9 cellular contexts compared by ENCODE assay signal in the genomic region with DNA sequence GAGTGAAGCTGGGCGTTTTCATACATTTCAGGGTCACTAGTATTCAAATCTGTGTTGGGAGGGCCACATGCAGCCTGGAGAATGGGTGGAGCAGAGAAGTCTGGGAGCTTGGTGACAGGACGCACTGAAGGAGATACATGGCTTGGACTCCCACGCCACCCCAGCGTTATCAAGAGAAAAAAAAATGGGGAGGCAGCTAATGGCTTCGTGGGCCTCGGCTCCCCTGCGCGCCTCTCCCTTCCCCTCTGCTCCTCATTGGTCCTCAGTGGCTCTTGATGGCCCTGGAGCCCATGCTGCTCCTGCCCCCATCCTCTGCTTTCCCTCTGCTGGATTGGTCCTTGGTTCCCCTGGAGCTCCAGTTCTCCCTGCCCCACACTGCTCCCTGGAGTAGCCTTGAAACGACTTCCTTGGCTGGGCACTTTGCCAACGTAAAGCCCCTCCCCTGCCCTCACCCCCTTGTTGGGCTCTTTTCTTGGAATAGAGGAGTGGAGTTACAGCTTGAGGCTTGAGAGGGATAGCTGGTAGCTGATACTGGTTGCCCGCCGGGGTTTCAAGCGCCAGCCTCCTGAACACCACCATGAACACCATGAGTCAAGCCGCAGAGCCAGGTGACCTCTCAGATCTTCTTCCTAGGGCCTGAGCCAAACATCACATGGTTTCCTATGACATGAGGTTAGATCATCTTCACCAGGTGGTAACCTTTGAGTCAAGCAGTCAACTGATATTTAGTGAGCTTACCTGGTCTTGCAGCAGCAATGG.
DNase-seq lines count a peak whose midpoint lies in the region; ATAC-seq and TF ChIP-seq lines count a peak whose summit lies in the region.
"Had no signal": no experiment of that assay in that cellular context is flagged by ENCODE, and none has a peak within 500 bp of the region (broad histone marks: within the 10 kb centered on the region; RNA-seq: fewer than 3 reads in every experiment).

No MANE protein-coding gene starts in this region.

- peaks cover 19% of the 10 kb centered on the region for H3K4me1 Mint-ChIP-seq in MCF 10A (ENCODE audit: insufficient read depth, unreplicated experiment)
- H3K4me1 Mint-ChIP-seq in T-cell, result peaks cover 73 to 86% (median 76%) of the 10 kb centered on the region in 3 donors
- peaks cover 87% of the 10 kb centered on the region for H3K4me1 Mint-ChIP-seq in stimulated activated naive CD8-positive, alpha-beta T cell treated with anti-CD3 and anti-CD28 coated beads, Interleukin-15, amount 100 ng/mL, for 72 hours

- H3K4me3 Mint-ChIP-seq in MCF 10A (ENCODE audit: unreplicated experiment) (no peak overlapping the region), T-cell (peak overlapping the region in 1 of 3 donors; percentile 26)
- peak overlapping the region; percentile 61 to 75 for H3K4me3 Mint-ChIP-seq in stimulated activated naive CD8-positive, alpha-beta T cell treated with anti-CD3 and anti-CD28 coated beads, Interleukin-15, amount 100 ng/mL, for 72 hours

- DNase-seq in MCF 10A (ENCODE audit: unreplicated experiment), result peak; percentile 59
- DNase-seq in breast epithelium (ENCODE audit: low spot score in 2 of 2), result no peak
- DNase-seq in T-cell, result peak in 2 of 34 experiments; percentile 29 to 54
- peak; percentile 63 for DNase-seq in dermis blood vessel endothelial cell
- peak; percentile 45 to 73 for DNase-seq in stimulated activated naive CD8-positive, alpha-beta T cell treated with anti-CD3 and anti-CD28 coated beads, Interleukin-15, amount 100 ng/mL, for 72 hours
- DNase-seq in GM13977 (ENCODE audit: low spot score), result no peak

- BruUV-seq in MCF 10A (replicated peaks; lab: Mats Ljungman, UMichigan), result no TSS peak

- no peak overlapping the region for H3K27ac ChIP-seq in breast epithelium

- no peaks in the 10 kb centered on the region for H3K27me3 ChIP-seq in breast epithelium

- H3K4me3 ChIP-seq in breast epithelium, result no peak overlapping the region

- POLR2A ChIA-PET in MCF 10A (lab: Yijun Ruan, JAX), result interaction anchor here (0.6 to 2.5 kb wide), 9 partner anchors 9 to 377 kb away, joined by 3 to 8 read pairs (median 4); a partner anchor contains a TSS
- POLR2A ChIA-PET in T-cell (lab: Charles Lee), result interaction anchor here in 1 of 2 donors (1.0 to 1.1 kb wide), 2 partner anchors 10 to 58 kb away, joined by 3 to 4 read pairs; no protein-coding TSS in a partner anchor

- H3K9me3 ChIP-seq in breast epithelium, result no peaks in the 10 kb centered on the region
- H3K9me3 ChIP-seq: Caco-2 had no signal

- intact Hi-C loops in MCF 10A (cut with micrococcal nuclease) (loop anchor here (1.0 kb wide), 1 partner anchor 376 kb away; no protein-coding TSS in a partner anchor), breast epithelium (cut with DNase I; ENCODE audit: low total_unique reads) (loop anchor here (10.0 kb wide), 2 partner anchors 274 to 374 kb away; no protein-coding TSS in a partner anchor)

- H3K27me3 Mint-ChIP-seq in MCF 10A (ENCODE audit: insufficient read depth, unreplicated experiment), result no peaks in the 10 kb centered on the region
- H3K27me3 Mint-ChIP-seq in T-cell, result no peaks in the 10 kb centered on the region
- no peaks in the 10 kb centered on the region for H3K27me3 Mint-ChIP-seq in stimulated activated naive CD8-positive, alpha-beta T cell treated with anti-CD3 and anti-CD28 coated beads, Interleukin-15, amount 100 ng/mL, for 72 hours

- H3K9me3 Mint-ChIP-seq in MCF 10A (ENCODE audit: unreplicated experiment) (no peaks in the 10 kb centered on the region), T-cell (peaks cover 0 to 7% (median 0%) of the 10 kb centered on the region in 3 donors)
- peaks cover 5 to 7% of the 10 kb centered on the region in 2 donors for H3K9me3 Mint-ChIP-seq in stimulated activated naive CD8-positive, alpha-beta T cell treated with anti-CD3 and anti-CD28 coated beads, Interleukin-15, amount 100 ng/mL, for 72 hours

- H3K36me3 ChIP-seq in breast epithelium, result no peaks in the 10 kb centered on the region

- H3K27ac Mint-ChIP-seq in MCF 10A (ENCODE audit: low read depth, unreplicated experiment), result peak overlapping the region; percentile 22
- peak overlapping the region; percentile 92 for H3K27ac Mint-ChIP-seq in T-cell
- peak overlapping the region; percentile 96 to 98 for H3K27ac Mint-ChIP-seq in stimulated activated naive CD8-positive, alpha-beta T cell treated with anti-CD3 and anti-CD28 coated beads, Interleukin-15, amount 100 ng/mL, for 72 hours

- H3K4me1 ChIP-seq in breast epithelium, result no peaks in the 10 kb centered on the region
- H3K4me1 ChIP-seq: Caco-2 had no signal

- peak; percentile 61 to 79 (median 63) for ATAC-seq in T-cell (replicated peaks in 1 of 4)
- ATAC-seq in stimulated activated naive CD8-positive, alpha-beta T cell treated with anti-CD3 and anti-CD28 coated beads, Interleukin-15, amount 100 ng/mL, for 72 hours, result peak; percentile 91
- ATAC-seq in GM18873 (IDR thresholded peaks at IDR 0.05; ENCODE audit: low FRiP score, unreplicated experiment), result no peak
- no peak for ATAC-seq in GM18517 (IDR thresholded peaks at IDR 0.05; ENCODE audit: unreplicated experiment)

- in situ Hi-C loops in GM13977 (cut with MboI; ENCODE audit: low pct_unique_long_range_greater_than_20kb, low sequenced_read_pairs, unreplicated experiment), result loop anchor here (10.0 kb wide), 1 partner anchor 274 kb away; no protein-coding TSS in a partner anchor

- TF ChIP-seq CTCF in MCF 10A (IDR thresholded peaks at IDR 0.05; ENCODE audit: unreplicated experiment) (no peak), breast epithelium (IDR thresholded peaks at IDR 0.05) (no peak), GM13977 (IDR thresholded peaks at IDR 0.05; ENCODE audit: extremely low read depth, insufficient read depth, missing control alignments) (no peak)

- H3K36me3 Mint-ChIP-seq in MCF 10A (ENCODE audit: insufficient read depth, unreplicated experiment), result peaks cover 11% of the 10 kb centered on the region
- peaks cover 79% of the 10 kb centered on the region for H3K36me3 Mint-ChIP-seq in T-cell

- CTCF ChIA-PET in MCF 10A (lab: Yijun Ruan, JAX) (interaction anchor here (0.6 to 5.0 kb wide), 28 partner anchors 9 to 739 kb away, joined by 3 to 62 read pairs (median 4); no protein-coding TSS in a partner anchor), T-cell (lab: Charles Lee) (interaction anchor here (0.6 to 2.1 kb wide), 24 partner anchors 10 to 380 kb away, joined by 3 to 11 read pairs (median 4); no protein-coding TSS in a partner anchor)

- no peak for TF ChIP-seq POLR2A in breast epithelium (IDR thresholded peaks at IDR 0.05)

Comparison
In these comparisons a context has a peak if more than half of its experiments do, and no peak if none do; other contexts are left out.
1. DNase-seq: peak in MCF 10A (single experiment), dermis blood vessel endothelial cell (single experiment) and stimulated activated naive CD8-positive, alpha-beta T cell treated with anti-CD3 and anti-CD28 coated beads, Interleukin-15, amount 100 ng/mL, for 72 hours (2 of 2); none in breast epithelium (0 of 2) and GM13977 (single experiment).
2. H3K27ac Mint-ChIP-seq: peak in every context shown above with its lines; median percentile 97 in stimulated activated naive CD8-positive, alpha-beta T cell treated with anti-CD3 and anti-CD28 coated beads, Interleukin-15, amount 100 ng/mL, for 72 hours; 92 in T-cell; 22 in MCF 10A.
3. ATAC-seq: peak in T-cell (4 of 4) and stimulated activated naive CD8-positive, alpha-beta T cell treated with anti-CD3 and anti-CD28 coated beads, Interleukin-15, amount 100 ng/mL, for 72 hours (single experiment); none in GM18873 (single experiment) and GM18517 (single experiment).